ENCODE assay signal across 22 cellular contexts in genomic region chr5:10679336-10679988, GRCh38.
DNase-seq lines count a peak whose midpoint lies in the region; ATAC-seq and TF ChIP-seq lines count a peak whose summit lies in the region.
"Had no signal": no experiment of that assay in that cellular context is flagged by ENCODE, and none has a peak within 500 bp of the region (broad histone marks: within the 10 kb centered on the region; RNA-seq: fewer than 3 reads in every experiment).

No MANE protein-coding gene starts in this region.

- DNase-seq in Right ventricle myocardium inferior (ENCODE audit: missing footprints) = no peak
- DNase-seq in cardiac septum (ENCODE audit: low spot score) = no peak
- peak; percentile 51 for DNase-seq in RWPE2 (ENCODE audit: low spot score)
- DNase-seq in coronary artery (ENCODE audit: low spot score) = peak; percentile 62
- DNase-seq in osteocyte (ENCODE audit: extremely low spot score, unreplicated experiment) = peak; percentile 78
- no peak for DNase-seq in pons (ENCODE audit: low spot score)
- DNase-seq: GOT3, HCEC 1CT, Karpas-422, MV-4-11, NCI-H1694, NCI-H2227 treated with DMSO at 0.1 percent for 48 hours, NCI-H510A, NCI-H774, PC-3, SIG-M5 had no signal

- H3K27me3 Mint-ChIP-seq in osteocyte (ENCODE audit: unreplicated experiment) = no peaks in the 10 kb centered on the region
- H3K27me3 Mint-ChIP-seq: B cell, IgD-negative memory B cell had no signal

- TF ChIP-seq CTCF in RWPE2 (IDR thresholded peaks at IDR 0.05; ENCODE audit: poor library complexity, severe bottlenecking) (no peak), coronary artery (IDR thresholded peaks at IDR 0.05) (no peak), osteocyte (IDR thresholded peaks at IDR 0.05) (no peak)

- ATAC-seq in Right ventricle myocardium inferior (peak; percentile 46), RWPE2 (ENCODE audit: low read depth) (no peak), HG02759 (IDR thresholded peaks at IDR 0.05; ENCODE audit: unreplicated experiment) (no peak)
- ATAC-seq: A549, PC-3, SK-N-SH treated with all-trans-retinoic acid at 6 μM for 48 hours had no signal

- H3K4me3 ChIP-seq in RWPE2 (ENCODE audit: severe bottlenecking) (no peak overlapping the region), coronary artery (no peak overlapping the region)
- H3K4me3 ChIP-seq: A549 had no signal

- H3K27ac Mint-ChIP-seq in osteocyte (ENCODE audit: unreplicated experiment) = no peak overlapping the region
- H3K27ac Mint-ChIP-seq: B cell had no signal

- no peaks in the 10 kb centered on the region for H3K9me3 ChIP-seq in RWPE2 (ENCODE audit: severe bottlenecking)
- H3K9me3 ChIP-seq: A549 had no signal

- peaks cover 44% of the 10 kb centered on the region for H3K36me3 Mint-ChIP-seq in osteocyte (ENCODE audit: unreplicated experiment)

- H3K36me3 ChIP-seq in RWPE2 (ENCODE audit: low read depth) = peaks cover 33% of the 10 kb centered on the region

- no peaks in the 10 kb centered on the region for H3K27me3 ChIP-seq in RWPE2 (ENCODE audit: insufficient read depth, poor library complexity, severe bottlenecking)

- H3K4me3 Mint-ChIP-seq in osteocyte (ENCODE audit: unreplicated experiment) = no peak overlapping the region
- H3K4me3 Mint-ChIP-seq: B cell, CD14-positive monocyte, IgD-negative memory B cell had no signal

- H3K9me3 Mint-ChIP-seq in osteocyte (ENCODE audit: unreplicated experiment) = peaks cover 10% of the 10 kb centered on the region

- peaks cover 16% of the 10 kb centered on the region for H3K4me1 Mint-ChIP-seq in osteocyte (ENCODE audit: unreplicated experiment)

- peaks cover 4% of the 10 kb centered on the region for H3K4me1 ChIP-seq in RWPE2 (ENCODE audit: insufficient read depth, poor library complexity, severe bottlenecking)
- H3K4me1 ChIP-seq: A549 had no signal

- H3K27ac ChIP-seq in RWPE2 (ENCODE audit: poor library complexity, severe bottlenecking) (no peak overlapping the region), coronary artery (no peak overlapping the region)
- H3K27ac ChIP-seq: A549 had no signal

- intact Hi-C loops in Right ventricle myocardium inferior (cut with DNase I) (no loop called here), cardiac septum (cut with DNase I) (no loop called here)

Comparison
In these comparisons a context has a peak if more than half of its experiments do, and no peak if none do; other contexts are left out.
1. DNase-seq: peak in RWPE2 (single experiment), coronary artery (single experiment) and osteocyte (single experiment); none in Right ventricle myocardium inferior (single experiment), cardiac septum (single experiment) and pons (single experiment).